16 cellular contexts compared by ENCODE assay signal in the genomic region with DNA sequence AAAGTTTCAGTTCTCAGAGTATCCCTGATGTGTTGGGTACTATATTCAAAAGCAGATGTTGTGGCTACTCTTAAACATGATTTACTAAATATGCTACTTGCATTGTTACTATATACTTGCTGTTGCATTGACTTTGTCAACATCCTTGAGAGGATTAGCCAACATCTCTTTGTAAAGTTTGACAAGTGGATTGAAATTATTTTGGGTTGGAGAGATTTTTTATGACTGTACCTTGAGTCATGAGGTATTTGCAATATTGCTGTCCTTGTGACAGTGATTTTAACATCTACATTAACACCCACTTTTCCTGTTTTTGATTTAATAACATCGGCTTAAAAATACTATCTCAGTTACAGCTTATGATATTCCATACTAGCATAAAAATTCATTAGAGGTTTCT. TPM values are rescaled to one million over a fixed set of nuclear protein-coding genes. Genes with fewer than 3 reads are reported as not detected.
"Had no signal": no experiment of that assay in that cellular context is flagged by ENCODE, and none has a peak within 500 bp of the region (broad histone marks: within the 10 kb centered on the region; RNA-seq: fewer than 3 reads in every experiment).

No MANE protein-coding gene starts in this region.

- H3K27me3 ChIP-seq: pancreas, testis, upper lobe of right lung had no signal

- H3K27ac ChIP-seq: pancreas, testis, upper lobe of right lung had no signal

- FAIRE-seq: pancreas had no signal

- ATAC-seq: activated CD4-positive, CD25-positive, alpha-beta regulatory T cell treated with anti-CD3 and anti-CD28 coated beads, Interleukin-2, amount 50 U/mL, for 24 hours; activated naive CD4-positive, alpha-beta T cell treated with anti-CD3 and anti-CD28 coated beads, Interleukin-2, amount 50 U/mL, for 72 hours; pancreas; stimulated activated naive CD8-positive, alpha-beta T cell treated with anti-CD3 and anti-CD28 coated beads, Interleukin-15, amount 100 ng/mL, for 72 hours; T-helper 17 cell; upper lobe of right lung had no signal

- H3K4me3 ChIP-seq: pancreas, testis, upper lobe of right lung had no signal

- DNase-seq: activated CD4-positive, alpha-beta T cell treated with anti-CD3 and anti-CD28 coated beads, Interleukin-2, amount 50 U/mL, for 4 hours; activated effector memory CD4-positive, alpha-beta T cell treated with Interleukin-2 at 50 U/mL for 16 hours; activated T-cell treated with anti-CD3 and anti-CD28 coated beads, Interleukin-2, amount 50 U/mL, for 24 hours; hypothalamus; kidney glomerular epithelial cell; pancreas; stimulated activated CD4-positive, alpha-beta T cell treated with anti-CD3 and anti-CD28 coated beads, Interleukin-15, amount 100 ng/mL, for 24 hours; stimulated activated CD4-positive, alpha-beta T cell treated with anti-CD3 and anti-CD28 coated beads, Interleukin-4, amount 100 ng/mL, for 24 hours; stimulated activated naive CD8-positive, alpha-beta T cell treated with anti-CD3 and anti-CD28 coated beads, Interleukin-15, amount 100 ng/mL, for 72 hours; T-helper 17 cell; testis; upper lobe of right lung had no signal

- H3K36me3 ChIP-seq: pancreas, upper lobe of right lung had no signal

- H3K9me3 ChIP-seq: pancreas, testis, upper lobe of right lung had no signal

- H3K4me1 ChIP-seq: testis had no signal

RNA-seq across cellular contexts. Expression of a gene that starts 31.9 kb away (rescaled TPM):
- total RNA-seq: activated naive CD4-positive, alpha-beta T cell treated with anti-CD3 and anti-CD28 coated beads, Interleukin-2, amount 50 U/mL, for 72 hours; chondrocyte; neural crest cell had no signal
